Comparison of ENCODE assay signal across 8 cellular contexts in the genomic region with DNA sequence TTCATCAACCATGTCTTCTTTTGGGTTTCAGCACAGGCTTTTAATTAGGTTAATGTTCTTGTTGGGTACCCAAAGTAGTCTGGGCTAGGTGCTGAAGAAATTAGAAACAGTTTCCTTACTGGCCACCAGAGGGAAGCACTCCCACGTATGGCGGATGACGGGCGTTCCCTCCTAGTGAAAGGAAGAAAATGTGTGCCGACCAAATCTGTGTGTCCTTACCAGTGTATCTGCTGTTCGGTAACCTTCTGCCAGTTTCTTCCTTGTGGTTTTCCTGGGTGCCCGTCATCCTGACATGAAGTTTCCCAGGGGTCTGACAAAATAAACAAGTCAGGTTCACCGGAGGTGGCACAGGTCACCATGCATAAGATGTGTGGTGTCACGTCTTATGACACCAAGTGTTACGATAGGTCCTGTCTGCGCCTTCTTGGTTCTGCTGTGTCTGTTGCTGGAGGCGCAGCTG. TPM values are rescaled to one million over a fixed set of nuclear protein-coding genes. Genes with fewer than 3 reads are reported as not detected.
DNase-seq lines count a peak whose midpoint lies in the region; ATAC-seq and TF ChIP-seq lines count a peak whose summit lies in the region.

No MANE protein-coding gene starts in this region.

- no peak for TF ChIP-seq POLR2A in gastrocnemius medialis (IDR thresholded peaks at IDR 0.05)

- no peak overlapping the region for H3K27ac Mint-ChIP-seq in T-cell

- no peaks in the 10 kb centered on the region for H3K27me3 Mint-ChIP-seq in T-cell

- peaks cover 42% of the 10 kb centered on the region for H3K36me3 Mint-ChIP-seq in T-cell

- H3K9me3 ChIP-seq in adipocyte (ENCODE audit: control insufficient read depth, low read length) (no peaks in the 10 kb centered on the region), gastrocnemius medialis (no peaks in the 10 kb centered on the region)

- H3K4me1 ChIP-seq in adipocyte (ENCODE audit: control insufficient read depth, insufficient read depth, low read length): no peaks in the 10 kb centered on the region
- H3K4me1 ChIP-seq in gastrocnemius medialis: no peaks in the 10 kb centered on the region

- ATAC-seq in GM18498 (IDR thresholded peaks at IDR 0.05; ENCODE audit: unreplicated experiment) (peak; percentile 63), T-cell (replicated peaks in 1 of 4) (peak; percentile 80 to 90 (median 85)), left ventricle myocardium superior (peak; percentile 87), gastrocnemius medialis (peak; percentile 42 to 73), GM19328 (IDR thresholded peaks at IDR 0.05; ENCODE audit: unreplicated experiment) (no peak)

- CTCF ChIA-PET in AG04449 (lab: Yijun Ruan, JAX): interaction anchor here (0.6 to 6.8 kb wide), 30 partner anchors 9 to 996 kb away, joined by 3 to 99 read pairs (median 4); partner anchors contain the start of genes CEP89 and FAAP24
- CTCF ChIA-PET in T-cell (lab: Charles Lee): interaction anchor here (0.6 to 1.7 kb wide), 4 partner anchors 58 to 327 kb away, joined by 3 to 9 read pairs (median 4); no protein-coding TSS in a partner anchor

- no peak for DNase-seq in AG04449 (ENCODE audit: low read depth, low spot score)
- DNase-seq in NAMALWA (ENCODE audit: low spot score): peak; percentile 74
- DNase-seq in T-cell: peak in 33 of 34 experiments; percentile 11 to 58 (median 40)
- peak; percentile 84 for DNase-seq in adipocyte (ENCODE audit: low read depth)
- peak; percentile 38 for DNase-seq in left ventricle myocardium superior
- DNase-seq in gastrocnemius medialis: peak; percentile 16 to 23

- H3K4me3 ChIP-seq in AG04449 (ENCODE audit: low read depth, low read length) (no peak overlapping the region), adipocyte (ENCODE audit: low read length) (no peak overlapping the region), gastrocnemius medialis (no peak overlapping the region)

- no peak overlapping the region for H3K4me3 Mint-ChIP-seq in T-cell

- TF ChIP-seq CTCF in AG04449 (IDR thresholded peaks at IDR 0.05; ENCODE audit: insufficient read depth, low read length, missing control alignments) (peak; percentile 82), gastrocnemius medialis (IDR thresholded peaks at IDR 0.05 in 4 of 5, conservative IDR thresholded peaks at IDR 0.05 in 1 of 5) (peak; percentile 46 to 81 (median 64))

- in situ Hi-C loops in gastrocnemius medialis (cut with MboI; ENCODE audit: low sequenced_read_pairs in 4 of 4): loop anchor here in 1 of 4 donors (10.0 kb wide), 1 partner anchor 151 kb away; the partner anchor contains the start of genes CEP89 and FAAP24

- intact Hi-C loops in left ventricle myocardium superior (cut with micrococcal nuclease): no loop called here
- intact Hi-C loops in gastrocnemius medialis (cut with DNase I; ENCODE audit: low total_unique reads): no loop called here

- POLR2A ChIA-PET in AG04449 (lab: Yijun Ruan, JAX): interaction anchor here (0.7 kb wide), 1 partner anchor 13 kb away, joined by 3 read pairs; no protein-coding TSS in a partner anchor
- POLR2A ChIA-PET in T-cell (lab: Charles Lee): no interaction called here

- peaks cover 5 to 7% (median 6%) of the 10 kb centered on the region in 3 donors for H3K4me1 Mint-ChIP-seq in T-cell

- no peak overlapping the region for H3K9ac ChIP-seq in adipocyte (ENCODE audit: low read length)

- H3K36me3 ChIP-seq in adipocyte (ENCODE audit: control insufficient read depth, insufficient read depth, low read length, severe bottlenecking): peaks cover 35% of the 10 kb centered on the region
- H3K36me3 ChIP-seq in gastrocnemius medialis: peaks cover 0 to 66% of the 10 kb centered on the region in 2 donors

- no peak overlapping the region for H3K27ac ChIP-seq in gastrocnemius medialis

- no peaks in the 10 kb centered on the region for H3K9me3 Mint-ChIP-seq in T-cell

- H3K27me3 ChIP-seq in adipocyte (replicated peaks; ENCODE audit: control insufficient read depth, insufficient read depth, low read length) (no peaks in the 10 kb centered on the region), gastrocnemius medialis (no peaks in the 10 kb centered on the region)

RNA-seq across cellular contexts. Expression of gene WDR88, which starts 6.0 kb away (rescaled TPM):
- total RNA-seq in T-cell (under 1 TPM in 2 of 5 donors, not detected in 3; 0.20 to 0.56 TPM), left ventricle myocardium superior (not detected), gastrocnemius medialis (not detected)

RNA-seq across cellular contexts. Expression of gene GPATCH1, which starts 45.0 kb away (rescaled TPM):
- total RNA-seq in T-cell: 10 to 100 TPM; 11.8 to 17.6 (median 14.3) TPM
- 5.4 TPM for total RNA-seq in left ventricle myocardium superior
- total RNA-seq in gastrocnemius medialis: 1 to 10 TPM; 2.2 to 5.3 (median 4.6) TPM
